ENCODE assay signal across 12 cellular contexts in genomic region chr2:63047193-63047533, GRCh38. TPM values are rescaled to one million over a fixed set of nuclear protein-coding genes. Genes with fewer than 3 reads are reported as not detected.
A peak's percentile ranks its signal among the peaks of the same experiment; 100 is the strongest.
DNase-seq lines count a peak whose midpoint lies in the region; ATAC-seq and TF ChIP-seq lines count a peak whose summit lies in the region.
"Had no signal": no experiment of that assay in that cellular context is flagged by ENCODE, and none has a peak within 500 bp of the region (broad histone marks: within the 10 kb centered on the region; RNA-seq: fewer than 3 reads in every experiment).

No MANE protein-coding gene starts in this region.

- no peaks in the 10 kb centered on the region for H3K9me2 ChIP-seq in OCI-LY1 (ENCODE audit: low read depth, low read length)

- no peaks in the 10 kb centered on the region for H3F3A ChIP-seq in OCI-LY1 (ENCODE audit: insufficient read depth, low read length)

- H2AFZ ChIP-seq in OCI-LY1 (ENCODE audit: low read length), result no peak overlapping the region

- H3K4me1 Mint-ChIP-seq in endothelial cell (ENCODE audit: unreplicated experiment), result peaks cover 49% of the 10 kb centered on the region

- no peak for TF ChIP-seq CTCF in OCI-LY1 (IDR thresholded peaks at IDR 0.05; ENCODE audit: low read length)
- TF ChIP-seq CTCF in endothelial cell (IDR thresholded peaks at IDR 0.05; ENCODE audit: unreplicated experiment), result no peak
- no peak for TF ChIP-seq CTCF in neutrophil (IDR thresholded peaks at IDR 0.05)
- no peak for TF ChIP-seq CTCF in omental fat pad (IDR thresholded peaks at IDR 0.05)

- H3K4me1 ChIP-seq in OCI-LY1 (ENCODE audit: insufficient read depth, low read length, severe bottlenecking), result peaks cover 42% of the 10 kb centered on the region
- H3K4me1 ChIP-seq in neutrophil (ENCODE audit: control insufficient read depth in 1 of 2, insufficient read depth in 1 of 2, low read depth in 1 of 2, low read length in 1 of 2), result peaks cover 58% of the 10 kb centered on the region in 2 experiments

- H4K20me1 ChIP-seq in OCI-LY1 (ENCODE audit: insufficient read depth, low read length), result no peaks in the 10 kb centered on the region

- H3K9me3 Mint-ChIP-seq in endothelial cell (ENCODE audit: unreplicated experiment), result no peaks in the 10 kb centered on the region

- no peak overlapping the region for H3K27ac Mint-ChIP-seq in endothelial cell (ENCODE audit: unreplicated experiment)

- H3K4me3 ChIP-seq in OCI-LY1 (ENCODE audit: low read depth, low read length, poor library complexity, severe bottlenecking) (peak overlapping the region; percentile 54), neutrophil (ENCODE audit: low read depth in 1 of 2, low read length in 1 of 2) (peak overlapping the region; percentile 52 to 66)

- H3K27me3 ChIP-seq in OCI-LY1 (ENCODE audit: insufficient read depth, low read length) (no peaks in the 10 kb centered on the region), neutrophil (peaks cover 88% of the 10 kb centered on the region)

- peak overlapping the region; percentile 76 for H3K4me2 ChIP-seq in OCI-LY1 (ENCODE audit: low read length)

- H3K27ac ChIP-seq in OCI-LY1 (ENCODE audit: low read depth, low read length, poor library complexity, severe bottlenecking), result no peak overlapping the region
- H3K27ac ChIP-seq in neutrophil, result no peak overlapping the region

- H3K9ac ChIP-seq in OCI-LY1 (ENCODE audit: low read length), result peak overlapping the region; percentile 50; the same call in 1 of the 2 replicates

- peak overlapping the region; percentile 33 for H3K4me3 Mint-ChIP-seq in endothelial cell (ENCODE audit: unreplicated experiment)

- peaks cover 14% of the 10 kb centered on the region for H3K36me3 Mint-ChIP-seq in endothelial cell (ENCODE audit: low read depth, unreplicated experiment)

- H3K79me2 ChIP-seq in OCI-LY1 (ENCODE audit: insufficient read depth, low read length), result no peaks in the 10 kb centered on the region

- H3K9me3 ChIP-seq in OCI-LY1 (ENCODE audit: low read length), result no peaks in the 10 kb centered on the region
- no peaks in the 10 kb centered on the region for H3K9me3 ChIP-seq in neutrophil

- ATAC-seq in HG03175 (IDR thresholded peaks at IDR 0.05; ENCODE audit: unreplicated experiment) (no peak), omental fat pad (ENCODE audit: low FRiP score) (no peak), HG03469 (IDR thresholded peaks at IDR 0.05; ENCODE audit: unreplicated experiment) (no peak)

- H3K27me3 Mint-ChIP-seq in endothelial cell (ENCODE audit: unreplicated experiment), result peaks cover 37% of the 10 kb centered on the region

- H3K36me3 ChIP-seq in OCI-LY1 (ENCODE audit: insufficient read depth, low read length) (no peaks in the 10 kb centered on the region), neutrophil (no peaks in the 10 kb centered on the region)

- DNase-seq in NCI-H82 (lab: John Stamatoyannopoulos, UW), result peak; percentile 59
- no peak for DNase-seq in NCI-H82 treated with DMSO at 0.1 percent for 48 hours (lab: John Stamatoyannopoulos, UW; ENCODE audit: unreplicated experiment)
- no peak for DNase-seq in endothelial cell (ENCODE audit: low spot score)
- no peak for DNase-seq in omental fat pad (ENCODE audit: low spot score)
- DNase-seq: activated naive CD4-positive, alpha-beta T cell treated with Interleukin-2 at 50 U/mL for 16 hours; NCI-H1105 had no signal

RNA-seq across cellular contexts. Expression of gene OTX1, which starts 3.5 kb away (rescaled TPM):
- 0.33 TPM for total RNA-seq in endothelial cell (ENCODE audit: unreplicated experiment)
- total RNA-seq in omental fat pad, result under 1 TPM in 1 of 4 donors, not detected in 3; 0.37 TPM
- total RNA-seq: endothelial cell of umbilical vein, left colon had no signal
